In genomic region chr10:27558612-27559020, GRCh38 we compare ENCODE assay signal across 8 cellular contexts. TPM values are rescaled to one million over a fixed set of nuclear protein-coding genes. Genes with fewer than 3 reads are reported as not detected.
DNase-seq lines count a peak whose midpoint lies in the region; ATAC-seq and TF ChIP-seq lines count a peak whose summit lies in the region.

No MANE protein-coding gene starts in this region.

- H3K9me3 ChIP-seq in breast epithelium = no peaks in the 10 kb centered on the region

- no peak overlapping the region for H3K27ac Mint-ChIP-seq in stimulated activated memory B cell treated with anti-CD40 and anti-IgM and Interleukin-4, amounts not matched to agents 10 μg/mL and 1 μg/mL and 100 μg/mL, for 72 hours

- TF ChIP-seq POLR2A in breast epithelium (IDR thresholded peaks at IDR 0.05) = no peak

- H3K4me1 Mint-ChIP-seq in stimulated activated memory B cell treated with anti-CD40 and anti-IgM and Interleukin-4, amounts not matched to agents 10 μg/mL and 1 μg/mL and 100 μg/mL, for 72 hours = no peaks in the 10 kb centered on the region

- H3K36me3 ChIP-seq in breast epithelium = no peaks in the 10 kb centered on the region

- TF ChIP-seq CTCF in GM10248 (IDR thresholded peaks at IDR 0.05; ENCODE audit: control extremely low read depth, extremely low read depth, low read depth, missing control alignments) (peak; percentile 69), breast epithelium (IDR thresholded peaks at IDR 0.05) (peak in 2 of 3 donors; percentile 57 to 76)

- no peaks in the 10 kb centered on the region for H3K4me1 ChIP-seq in breast epithelium

- no peaks in the 10 kb centered on the region for H3K27me3 ChIP-seq in breast epithelium

- POLR2A ChIA-PET in GM10248 (lab: Yijun Ruan, JAX) = no interaction called here

- peak; percentile 64 for ATAC-seq in HG02981 (IDR thresholded peaks at IDR 0.05; ENCODE audit: unreplicated experiment)
- peak; percentile 43 for ATAC-seq in stimulated activated memory B cell treated with anti-CD40 and anti-IgM and Interleukin-4, amounts not matched to agents 10 μg/mL and 1 μg/mL and 100 μg/mL, for 72 hours

- H3K27ac ChIP-seq in breast epithelium = no peak overlapping the region

- H3K4me3 ChIP-seq in breast epithelium = no peak overlapping the region

- DNase-seq in AG20443 (ENCODE audit: low spot score) (peak; percentile 77), GM10248 (ENCODE audit: extremely low spot score) (peak; percentile 59), breast epithelium (ENCODE audit: low spot score in 2 of 2) (no peak), islet precursor cell (peak; percentile 64), DMS153 treated with DMSO at 0.1 percent for 48 hours (lab: John Stamatoyannopoulos, UW; ENCODE audit: unreplicated experiment) (no peak)

- no peaks in the 10 kb centered on the region for H3K36me3 Mint-ChIP-seq in stimulated activated memory B cell treated with anti-CD40 and anti-IgM and Interleukin-4, amounts not matched to agents 10 μg/mL and 1 μg/mL and 100 μg/mL, for 72 hours

- H3K27me3 Mint-ChIP-seq in stimulated activated memory B cell treated with anti-CD40 and anti-IgM and Interleukin-4, amounts not matched to agents 10 μg/mL and 1 μg/mL and 100 μg/mL, for 72 hours = no peaks in the 10 kb centered on the region

- intact Hi-C loops in breast epithelium (cut with DNase I; ENCODE audit: low total_unique reads) = no loop called here

- H3K9me3 Mint-ChIP-seq in stimulated activated memory B cell treated with anti-CD40 and anti-IgM and Interleukin-4, amounts not matched to agents 10 μg/mL and 1 μg/mL and 100 μg/mL, for 72 hours = no peaks in the 10 kb centered on the region

- CTCF ChIA-PET in GM10248 (lab: Yijun Ruan, JAX) = interaction anchor here (1.0 to 3.0 kb wide), 5 partner anchors 10 to 824 kb away, joined by 3 to 11 read pairs (median 5); no protein-coding TSS in a partner anchor

- no peak overlapping the region for H3K4me3 Mint-ChIP-seq in stimulated activated memory B cell treated with anti-CD40 and anti-IgM and Interleukin-4, amounts not matched to agents 10 μg/mL and 1 μg/mL and 100 μg/mL, for 72 hours

TF ChIP-seq in PFSK-1, 5 proteins besides CTCF, POLR2A, EP300 and RAD21:
- TF ChIP-seq TAF1 (IDR thresholded peaks at IDR 0.05; ENCODE audit: borderline replicate concordance, insufficient read depth, low read length) = no peak
- peak; percentile 11 to 84; a peak in 2 of 4 replicates for TF ChIP-seq REST (IDR thresholded peaks at IDR 0.05; ENCODE audit: insufficient read depth in 1 of 2, low read depth in 2 of 2, low read length in 2 of 2)

RNA-seq across cellular contexts. Expression of gene RAB18, which starts 54.5 kb away (rescaled TPM):
- 78.2 TPM for polyA plus RNA-seq in PFSK-1 (2012; ENCODE audit: insufficient read length, low read depth)
- 10 to 100 TPM; 40.3 to 68.6 (median 43.4) TPM for total RNA-seq in breast epithelium

Comparison
In these comparisons a context has a peak if more than half of its experiments do, and no peak if none do; other contexts are left out.
1. DNase-seq: peak in AG20443 (single experiment), GM10248 (single experiment) and islet precursor cell (single experiment); none in breast epithelium (0 of 2) and DMS153 treated with DMSO at 0.1 percent for 48 hours (single experiment).